Comparison of ENCODE assay signal across 1 cellular context in the genomic region with DNA sequence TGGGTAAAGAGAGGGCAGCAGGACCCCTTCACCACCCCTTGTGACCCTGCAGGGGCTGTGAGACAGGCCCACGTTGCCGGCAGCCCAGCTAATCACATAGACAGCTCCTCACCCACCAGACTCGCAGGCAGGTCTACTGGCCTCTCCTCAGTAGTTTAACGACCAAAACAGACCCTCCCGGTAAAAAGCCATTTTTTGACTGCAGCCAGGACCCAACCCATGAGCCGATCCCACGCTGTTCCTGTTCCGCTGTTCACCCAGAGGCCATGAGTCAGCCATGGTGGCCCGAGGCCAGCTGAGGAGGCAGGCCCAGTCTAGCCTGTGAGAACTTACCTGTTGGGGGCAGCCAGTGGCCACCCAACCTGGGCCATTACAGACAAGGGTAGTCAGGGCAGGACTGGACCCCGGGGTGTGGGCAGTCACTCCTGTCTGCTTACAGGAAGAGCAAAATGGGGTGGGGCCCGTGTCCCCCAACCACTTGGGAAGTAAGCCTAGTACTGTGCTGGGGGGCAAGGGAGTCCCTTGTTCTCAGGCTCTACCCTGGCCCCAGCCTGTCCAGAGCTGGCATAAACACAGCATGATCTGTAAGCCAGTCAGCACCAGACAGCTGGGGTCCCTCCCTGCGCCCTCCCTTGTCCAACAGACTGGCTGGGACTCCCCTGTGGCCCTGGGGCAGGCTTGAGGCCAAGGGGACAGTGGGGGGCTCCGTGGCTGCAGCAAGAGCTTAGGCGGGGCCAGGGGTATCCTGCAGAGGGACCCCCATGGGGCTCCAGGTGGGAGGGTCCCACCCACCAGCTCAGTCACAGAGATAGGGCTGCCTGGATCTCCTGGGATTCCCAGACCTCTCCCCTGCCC.
A peak's percentile ranks its signal among the peaks of the same experiment; 100 is the strongest.
TF ChIP-seq lines count a peak whose summit lies in the region.

No MANE protein-coding gene starts in this region.

TF ChIP-seq in K562, 482 proteins besides CTCF, POLR2A, EP300 and RAD21 (continued from another document and continues in another):
- TF ChIP-seq GATAD2B (IDR thresholded peaks at IDR 0.05; ENCODE audit: borderline replicate concordance) (0 out of 2 replicates have a peak, but pooled peaks have one; percentile 15), CBFA2T3 (IDR thresholded peaks at IDR 0.05) (no peak), RBFOX2 (IDR thresholded peaks at IDR 0.05; ENCODE audit: low read depth, low read length) (peak; percentile 42), ELF2 (CRISPR knock-in tag; IDR thresholded peaks at IDR 0.05) (no peak), GABPB1 (CRISPR knock-in tag; IDR thresholded peaks at IDR 0.05) (peak; percentile 21; the same call in 1 of the 2 replicates), TEAD2 (tag; IDR thresholded peaks at IDR 0.05) (no peak), E2F4 (CRISPR knock-in tag; IDR thresholded peaks at IDR 0.05; ENCODE audit: low read depth) (no peak), ZNF175 (CRISPR knock-in tag; IDR thresholded peaks at IDR 0.05; ENCODE audit: low read depth) (no peak), DPF2 (IDR thresholded peaks at IDR 0.05) (peak; percentile 30; the same call in 1 of the 2 replicates), CBFB (CRISPR knock-in tag; IDR thresholded peaks at IDR 0.05) (no peak), NFIX (CRISPR knock-in tag; IDR thresholded peaks at IDR 0.05; ENCODE audit: low read depth) (no peak), PRMT5 (CRISPR knock-in tag; IDR thresholded peaks at IDR 0.05) (no peak), TSC22D4 (tag; IDR thresholded peaks at IDR 0.05) (no peak), HDGF (IDR thresholded peaks at IDR 0.05) (no peak), FOXK2 (conservative IDR thresholded peaks at IDR 0.05 in 1 of 2, IDR thresholded peaks at IDR 0.05 in 1 of 2; ENCODE audit: low read depth in 2 of 2) (no peak), RB1 (IDR thresholded peaks at IDR 0.05; ENCODE audit: low read depth) (no peak), RHOXF2B (CRISPR knock-in tag; conservative IDR thresholded peaks at IDR 0.05) (no peak), CSDE1 (IDR thresholded peaks at IDR 0.05) (no peak), REST (CRISPR knock-in tag; IDR thresholded peaks at IDR 0.05; ENCODE audit: low read depth) (no peak), HEY1 (CRISPR knock-in tag; IDR thresholded peaks at IDR 0.05; ENCODE audit: borderline replicate concordance) (no peak), LEF1 (IDR thresholded peaks at IDR 0.05) (no peak), KAT7 (CRISPR knock-in tag; IDR thresholded peaks at IDR 0.05; ENCODE audit: borderline replicate concordance) (no peak), NR2C1 (IDR thresholded peaks at IDR 0.05) (no peak), NR2C1 (tag; IDR thresholded peaks at IDR 0.05) (peak; percentile 51; the same call in 1 of the 2 replicates), BRD4 (IDR thresholded peaks at IDR 0.05) (no peak), ETV6 (IDR thresholded peaks at IDR 0.05; ENCODE audit: borderline replicate concordance in 1 of 2, low read depth in 2 of 2, low read length in 1 of 2) (no peak), ETV6 (CRISPR knock-in tag; IDR thresholded peaks at IDR 0.05; ENCODE audit: borderline replicate concordance) (no peak), ZNF165 (CRISPR knock-in tag; IDR thresholded peaks at IDR 0.05; ENCODE audit: borderline replicate concordance) (no peak), HNRNPUL1 (IDR thresholded peaks at IDR 0.05; ENCODE audit: low read length) (no peak), NONO (IDR thresholded peaks at IDR 0.05; ENCODE audit: low read depth in 2 of 2, low read length in 1 of 2) (no peak), NFRKB (IDR thresholded peaks at IDR 0.05; ENCODE audit: low read depth) (no peak), BRF2 (IDR thresholded peaks at IDR 0.05; ENCODE audit: borderline replicate concordance, insufficient read depth, insufficient read length) (no peak), TGIF2 (CRISPR knock-in tag; IDR thresholded peaks at IDR 0.05) (no peak), ZNF830 (CRISPR knock-in tag; IDR thresholded peaks at IDR 0.05) (no peak), FOXK1 (CRISPR knock-in tag; IDR thresholded peaks at IDR 0.05; ENCODE audit: borderline replicate concordance) (no peak), KLF10 (CRISPR knock-in tag; IDR thresholded peaks at IDR 0.05) (no peak), XRCC3 (IDR thresholded peaks at IDR 0.05) (no peak), SETDB1 (IDR thresholded peaks at IDR 0.05; ENCODE audit: low read length) (no peak), TARDBP (IDR thresholded peaks at IDR 0.05) (no peak), L3MBTL2 (IDR thresholded peaks at IDR 0.05) (peak; percentile 58), YBX1 (IDR thresholded peaks at IDR 0.05) (no peak), ZNF282 (CRISPR knock-in tag; IDR thresholded peaks at IDR 0.05) (no peak), HDAC1 (IDR thresholded peaks at IDR 0.05) (no peak), BMI1 (IDR thresholded peaks at IDR 0.05; ENCODE audit: low read length) (no peak), MCM2 (IDR thresholded peaks at IDR 0.05; ENCODE audit: low read depth) (no peak), MAFK (IDR thresholded peaks at IDR 0.05; ENCODE audit: low read length) (no peak)
- TF ChIP-seq, protein P1, sequence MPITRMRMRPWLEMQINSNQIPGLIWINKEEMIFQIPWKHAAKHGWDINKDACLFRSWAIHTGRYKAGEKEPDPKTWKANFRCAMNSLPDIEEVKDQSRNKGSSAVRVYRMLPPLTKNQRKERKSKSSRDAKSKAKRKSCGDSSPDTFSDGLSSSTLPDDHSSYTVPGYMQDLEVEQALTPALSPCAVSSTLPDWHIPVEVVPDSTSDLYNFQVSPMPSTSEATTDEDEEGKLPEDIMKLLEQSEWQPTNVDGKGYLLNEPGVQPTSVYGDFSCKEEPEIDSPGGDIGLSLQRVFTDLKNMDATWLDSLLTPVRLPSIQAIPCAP (CRISPR knock-in tag; IDR thresholded peaks at IDR 0.05; ENCODE audit: borderline replicate concordance): no peak
- TF ChIP-seq, protein P2, sequence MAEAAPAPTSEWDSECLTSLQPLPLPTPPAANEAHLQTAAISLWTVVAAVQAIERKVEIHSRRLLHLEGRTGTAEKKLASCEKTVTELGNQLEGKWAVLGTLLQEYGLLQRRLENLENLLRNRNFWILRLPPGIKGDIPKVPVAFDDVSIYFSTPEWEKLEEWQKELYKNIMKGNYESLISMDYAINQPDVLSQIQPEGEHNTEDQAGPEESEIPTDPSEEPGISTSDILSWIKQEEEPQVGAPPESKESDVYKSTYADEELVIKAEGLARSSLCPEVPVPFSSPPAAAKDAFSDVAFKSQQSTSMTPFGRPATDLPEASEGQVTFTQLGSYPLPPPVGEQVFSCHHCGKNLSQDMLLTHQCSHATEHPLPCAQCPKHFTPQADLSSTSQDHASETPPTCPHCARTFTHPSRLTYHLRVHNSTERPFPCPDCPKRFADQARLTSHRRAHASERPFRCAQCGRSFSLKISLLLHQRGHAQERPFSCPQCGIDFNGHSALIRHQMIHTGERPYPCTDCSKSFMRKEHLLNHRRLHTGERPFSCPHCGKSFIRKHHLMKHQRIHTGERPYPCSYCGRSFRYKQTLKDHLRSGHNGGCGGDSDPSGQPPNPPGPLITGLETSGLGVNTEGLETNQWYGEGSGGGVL (CRISPR knock-in tag; IDR thresholded peaks at IDR 0.05): no peak
- TF ChIP-seq, protein P3, sequence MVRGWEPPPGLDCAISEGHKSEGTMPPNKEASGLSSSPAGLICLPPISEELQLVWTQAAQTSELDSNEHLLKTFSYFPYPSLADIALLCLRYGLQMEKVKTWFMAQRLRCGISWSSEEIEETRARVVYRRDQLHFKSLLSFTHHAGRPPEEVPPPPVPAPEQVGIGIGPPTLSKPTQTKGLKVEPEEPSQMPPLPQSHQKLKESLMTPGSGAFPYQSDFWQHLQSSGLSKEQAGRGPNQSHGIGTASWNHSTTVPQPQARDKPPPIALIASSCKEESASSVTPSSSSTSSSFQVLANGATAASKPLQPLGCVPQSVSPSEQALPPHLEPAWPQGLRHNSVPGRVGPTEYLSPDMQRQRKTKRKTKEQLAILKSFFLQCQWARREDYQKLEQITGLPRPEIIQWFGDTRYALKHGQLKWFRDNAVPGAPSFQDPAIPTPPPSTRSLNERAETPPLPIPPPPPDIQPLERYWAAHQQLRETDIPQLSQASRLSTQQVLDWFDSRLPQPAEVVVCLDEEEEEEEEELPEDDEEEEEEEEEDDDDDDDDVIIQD (CRISPR knock-in tag; IDR thresholded peaks at IDR 0.05): no peak
- TF ChIP-seq, protein P4, sequence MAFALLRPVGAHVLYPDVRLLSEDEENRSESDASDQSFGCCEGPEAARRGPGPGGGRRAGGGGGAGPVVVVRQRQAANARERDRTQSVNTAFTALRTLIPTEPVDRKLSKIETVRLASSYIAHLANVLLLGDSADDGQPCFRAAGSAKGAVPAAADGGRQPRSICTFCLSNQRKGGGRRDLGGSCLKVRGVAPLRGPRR (CRISPR knock-in tag; IDR thresholded peaks at IDR 0.05): no peak
- TF ChIP-seq, protein P5, sequence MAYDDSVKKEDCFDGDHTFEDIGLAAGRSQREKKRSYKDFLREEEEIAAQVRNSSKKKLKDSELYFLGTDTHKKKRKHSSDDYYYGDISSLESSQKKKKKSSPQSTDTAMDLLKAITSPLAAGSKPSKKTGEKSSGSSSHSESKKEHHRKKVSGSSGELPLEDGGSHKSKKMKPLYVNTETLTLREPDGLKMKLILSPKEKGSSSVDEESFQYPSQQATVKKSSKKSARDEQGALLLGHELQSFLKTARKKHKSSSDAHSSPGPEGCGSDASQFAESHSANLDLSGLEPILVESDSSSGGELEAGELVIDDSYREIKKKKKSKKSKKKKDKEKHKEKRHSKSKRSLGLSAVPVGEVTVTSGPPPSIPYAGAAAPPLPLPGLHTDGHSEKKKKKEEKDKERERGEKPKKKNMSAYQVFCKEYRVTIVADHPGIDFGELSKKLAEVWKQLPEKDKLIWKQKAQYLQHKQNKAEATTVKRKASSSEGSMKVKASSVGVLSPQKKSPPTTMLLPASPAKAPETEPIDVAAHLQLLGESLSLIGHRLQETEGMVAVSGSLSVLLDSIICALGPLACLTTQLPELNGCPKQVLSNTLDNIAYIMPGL (CRISPR knock-in tag; IDR thresholded peaks at IDR 0.05): no peak
- TF ChIP-seq, protein P6, sequence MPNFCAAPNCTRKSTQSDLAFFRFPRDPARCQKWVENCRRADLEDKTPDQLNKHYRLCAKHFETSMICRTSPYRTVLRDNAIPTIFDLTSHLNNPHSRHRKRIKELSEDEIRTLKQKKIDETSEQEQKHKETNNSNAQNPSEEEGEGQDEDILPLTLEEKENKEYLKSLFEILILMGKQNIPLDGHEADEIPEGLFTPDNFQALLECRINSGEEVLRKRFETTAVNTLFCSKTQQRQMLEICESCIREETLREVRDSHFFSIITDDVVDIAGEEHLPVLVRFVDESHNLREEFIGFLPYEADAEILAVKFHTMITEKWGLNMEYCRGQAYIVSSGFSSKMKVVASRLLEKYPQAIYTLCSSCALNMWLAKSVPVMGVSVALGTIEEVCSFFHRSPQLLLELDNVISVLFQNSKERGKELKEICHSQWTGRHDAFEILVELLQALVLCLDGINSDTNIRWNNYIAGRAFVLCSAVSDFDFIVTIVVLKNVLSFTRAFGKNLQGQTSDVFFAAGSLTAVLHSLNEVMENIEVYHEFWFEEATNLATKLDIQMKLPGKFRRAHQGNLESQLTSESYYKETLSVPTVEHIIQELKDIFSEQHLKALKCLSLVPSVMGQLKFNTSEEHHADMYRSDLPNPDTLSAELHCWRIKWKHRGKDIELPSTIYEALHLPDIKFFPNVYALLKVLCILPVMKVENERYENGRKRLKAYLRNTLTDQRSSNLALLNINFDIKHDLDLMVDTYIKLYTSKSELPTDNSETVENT (CRISPR knock-in tag; IDR thresholded peaks at IDR 0.05): no peak
- TF ChIP-seq, protein P7, sequence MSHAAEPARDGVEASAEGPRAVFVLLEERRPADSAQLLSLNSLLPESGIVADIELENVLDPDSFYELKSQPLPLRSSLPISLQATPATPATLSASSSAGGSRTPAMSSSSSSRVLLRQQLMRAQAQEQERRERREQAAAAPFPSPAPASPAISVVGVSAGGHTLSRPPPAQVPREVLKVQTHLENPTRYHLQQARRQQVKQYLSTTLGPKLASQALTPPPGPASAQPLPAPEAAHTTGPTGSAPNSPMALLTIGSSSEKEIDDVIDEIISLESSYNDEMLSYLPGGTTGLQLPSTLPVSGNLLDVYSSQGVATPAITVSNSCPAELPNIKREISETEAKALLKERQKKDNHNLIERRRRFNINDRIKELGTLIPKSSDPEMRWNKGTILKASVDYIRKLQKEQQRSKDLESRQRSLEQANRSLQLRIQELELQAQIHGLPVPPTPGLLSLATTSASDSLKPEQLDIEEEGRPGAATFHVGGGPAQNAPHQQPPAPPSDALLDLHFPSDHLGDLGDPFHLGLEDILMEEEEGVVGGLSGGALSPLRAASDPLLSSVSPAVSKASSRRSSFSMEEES (CRISPR knock-in tag; IDR thresholded peaks at IDR 0.05): no peak
